16 cellular contexts compared by ENCODE assay signal in genomic region chr16:56981729-56982271, GRCh38. TPM values are rescaled to one million over a fixed set of nuclear protein-coding genes. Genes with fewer than 3 reads are reported as not detected.
DNase-seq lines count a peak whose midpoint lies in the region; ATAC-seq and TF ChIP-seq lines count a peak whose summit lies in the region.
"Had no signal": no experiment of that assay in that cellular context is flagged by ENCODE, and none has a peak within 500 bp of the region (broad histone marks: within the 10 kb centered on the region; RNA-seq: fewer than 3 reads in every experiment).

No MANE protein-coding gene starts in this region.

- H3K27me3 Mint-ChIP-seq in stimulated activated naive CD8-positive, alpha-beta T cell treated with anti-CD3 and anti-CD28 coated beads, Interleukin-15, Interleukin-2, amounts not matched to agents 100 ng/mL and 50 ng/mL, for 24 hours = no peaks in the 10 kb centered on the region
- H3K27me3 Mint-ChIP-seq in activated naive CD8-positive, alpha-beta T cell treated with anti-CD3 and anti-CD28 coated beads for 36 hours = no peaks in the 10 kb centered on the region

- H3K4me3 Mint-ChIP-seq in stimulated activated naive CD8-positive, alpha-beta T cell treated with anti-CD3 and anti-CD28 coated beads, Interleukin-15, Interleukin-2, amounts not matched to agents 100 ng/mL and 50 ng/mL, for 24 hours = no peak overlapping the region
- no peak overlapping the region for H3K4me3 Mint-ChIP-seq in activated naive CD8-positive, alpha-beta T cell treated with anti-CD3 and anti-CD28 coated beads for 36 hours

- intact Hi-C loops in tibial artery (cut with DNase I; ENCODE audit: low total_unique reads) = no loop called here

- H3K9me3 Mint-ChIP-seq in stimulated activated naive CD8-positive, alpha-beta T cell treated with anti-CD3 and anti-CD28 coated beads, Interleukin-15, Interleukin-2, amounts not matched to agents 100 ng/mL and 50 ng/mL, for 24 hours = no peaks in the 10 kb centered on the region
- H3K9me3 Mint-ChIP-seq in activated naive CD8-positive, alpha-beta T cell treated with anti-CD3 and anti-CD28 coated beads for 36 hours = peaks cover 4% of the 10 kb centered on the region

- peak overlapping the region; percentile 57 to 63 for H3K27ac ChIP-seq in tibial artery
- H3K27ac ChIP-seq: SJSA1 had no signal

- ATAC-seq in stimulated activated naive CD8-positive, alpha-beta T cell treated with anti-CD3 and anti-CD28 coated beads, Interleukin-15, Interleukin-2, amounts not matched to agents 100 U/mL and 50 U/mL, for 24 hours = no peak
- ATAC-seq in HG02798 (IDR thresholded peaks at IDR 0.05; ENCODE audit: poor library complexity, unreplicated experiment) = no peak
- ATAC-seq: activated CD4-positive, CD25-positive, alpha-beta regulatory T cell treated with anti-CD3 and anti-CD28 coated beads, Interleukin-2, amount 50 U/mL, for 24 hours; left lobe of liver; Panc1; sciatic nerve had no signal

- H3K4me1 Mint-ChIP-seq in stimulated activated naive CD8-positive, alpha-beta T cell treated with anti-CD3 and anti-CD28 coated beads, Interleukin-15, Interleukin-2, amounts not matched to agents 100 ng/mL and 50 ng/mL, for 24 hours (ENCODE audit: low read depth) = peaks cover 78% of the 10 kb centered on the region
- H3K4me1 Mint-ChIP-seq in activated naive CD8-positive, alpha-beta T cell treated with anti-CD3 and anti-CD28 coated beads for 36 hours = peaks cover 70% of the 10 kb centered on the region

- H3K36me3 Mint-ChIP-seq in stimulated activated naive CD8-positive, alpha-beta T cell treated with anti-CD3 and anti-CD28 coated beads, Interleukin-15, Interleukin-2, amounts not matched to agents 100 ng/mL and 50 ng/mL, for 24 hours (ENCODE audit: low read depth) = peaks cover 40% of the 10 kb centered on the region
- peaks cover 58% of the 10 kb centered on the region for H3K36me3 Mint-ChIP-seq in activated naive CD8-positive, alpha-beta T cell treated with anti-CD3 and anti-CD28 coated beads for 36 hours

- no peaks in the 10 kb centered on the region for H3K9me3 ChIP-seq in tibial artery
- H3K9me3 ChIP-seq: SJSA1 had no signal

- peaks cover 0 to 59% (median 35%) of the 10 kb centered on the region in 4 donors for H3K4me1 ChIP-seq in tibial artery

- no peaks in the 10 kb centered on the region for H3K27me3 ChIP-seq in tibial artery
- H3K27me3 ChIP-seq: SJSA1 had no signal

- H3K4me3 ChIP-seq in tibial artery = no peak overlapping the region
- H3K4me3 ChIP-seq: SJSA1 had no signal

- no peaks in the 10 kb centered on the region for H3K36me3 ChIP-seq in tibial artery
- H3K36me3 ChIP-seq: SJSA1 had no signal

- peak overlapping the region; percentile 59 for H3K27ac Mint-ChIP-seq in stimulated activated naive CD8-positive, alpha-beta T cell treated with anti-CD3 and anti-CD28 coated beads, Interleukin-15, Interleukin-2, amounts not matched to agents 100 ng/mL and 50 ng/mL, for 24 hours
- H3K27ac Mint-ChIP-seq in activated naive CD8-positive, alpha-beta T cell treated with anti-CD3 and anti-CD28 coated beads for 36 hours = peak overlapping the region; percentile 87

- no peak for DNase-seq in stimulated activated naive CD8-positive, alpha-beta T cell treated with anti-CD3 and anti-CD28 coated beads, Interleukin-15, Interleukin-2, amounts not matched to agents 100 U/mL and 50 U/mL, for 24 hours
- no peak for DNase-seq in activated naive CD8-positive, alpha-beta T cell treated with anti-CD3 and anti-CD28 coated beads for 36 hours
- DNase-seq in tibial artery (peak in 1 of 2 donors; percentile 66), LoVo (ENCODE audit: low spot score) (no peak)
- DNase-seq: activated CD8-positive, alpha-beta memory T cell treated with anti-CD3 and anti-CD28 coated beads, Interleukin-2, amount 50 U/mL, for 4 hours; activated naive CD4-positive, alpha-beta T cell; DND-41; glutamatergic neuron had no signal

- TF ChIP-seq CTCF in tibial artery (IDR thresholded peaks at IDR 0.05) = no peak

RNA-seq across cellular contexts. Expression of gene NLRC5, which starts 7.6 kb away (rescaled TPM):
- 100 to 1,000 TPM; 142 to 151 TPM for total RNA-seq in activated naive CD8-positive, alpha-beta T cell treated with anti-CD3 and anti-CD28 coated beads for 36 hours

RNA-seq across cellular contexts. Expression of gene CETP, which starts 20.1 kb away (rescaled TPM):
- total RNA-seq in activated naive CD8-positive, alpha-beta T cell treated with anti-CD3 and anti-CD28 coated beads for 36 hours = under 1 TPM in 1 of 2 experiments, not detected in 1; 0.12 TPM
- total RNA-seq: osteocyte had no signal

RNA-seq across cellular contexts. Expression of gene HERPUD1, which starts 49.9 kb away (rescaled TPM):
- 100 to 1,000 TPM; 143 to 149 TPM for total RNA-seq in activated naive CD8-positive, alpha-beta T cell treated with anti-CD3 and anti-CD28 coated beads for 36 hours
